Comparison of ENCODE assay signal across 9 cellular contexts in genomic region chr16:50744911-50745310, GRCh38. TPM values are rescaled to one million over a fixed set of nuclear protein-coding genes. Genes with fewer than 3 reads are reported as not detected.
A peak's percentile ranks its signal among the peaks of the same experiment; 100 is the strongest.
DNase-seq lines count a peak whose midpoint lies in the region; ATAC-seq and TF ChIP-seq lines count a peak whose summit lies in the region.
"Had no signal": no experiment of that assay in that cellular context is flagged by ENCODE, and none has a peak within 500 bp of the region (broad histone marks: within the 10 kb centered on the region; RNA-seq: fewer than 3 reads in every experiment).

No MANE protein-coding gene starts in this region.

- H3K9me3 ChIP-seq in neural cell (ENCODE audit: low read length) = no peaks in the 10 kb centered on the region

- H3K4me2 ChIP-seq in neural cell (ENCODE audit: low read length) = no peak overlapping the region

- H3F3A ChIP-seq in neural cell (ENCODE audit: insufficient read depth, low read length, poor library complexity, severe bottlenecking) = no peaks in the 10 kb centered on the region

- H3K79me2 ChIP-seq in neural cell (replicated peaks; ENCODE audit: insufficient read depth, low read length) = no peaks in the 10 kb centered on the region

- TF ChIP-seq EP300 in neural cell (conservative IDR thresholded peaks at IDR 0.05; ENCODE audit: poor library complexity, severe bottlenecking) = no peak

- H2AFZ ChIP-seq in neural cell (ENCODE audit: low read depth, low read length) = no peak overlapping the region

- H3K4me3 ChIP-seq in neural cell (ENCODE audit: low read length) = peak overlapping the region; percentile 87

- H3K27ac Mint-ChIP-seq in central memory CD8-positive, alpha-beta T cell (ENCODE audit: low read depth) = peak overlapping the region; percentile 97

- TF ChIP-seq RAD21 in neural cell (conservative IDR thresholded peaks at IDR 0.05) = no peak

- TF ChIP-seq CTCF in neural cell (IDR thresholded peaks at IDR 0.05; ENCODE audit: poor library complexity, severe bottlenecking) = no peak

- H3K27me3 ChIP-seq in neural cell (ENCODE audit: insufficient read depth, low read depth, low read length) = no peaks in the 10 kb centered on the region

- H3K9me3 Mint-ChIP-seq in central memory CD8-positive, alpha-beta T cell = no peaks in the 10 kb centered on the region

- H3K4me3 Mint-ChIP-seq in central memory CD8-positive, alpha-beta T cell = peak overlapping the region; percentile 84

- H3K27me3 Mint-ChIP-seq in central memory CD8-positive, alpha-beta T cell = no peaks in the 10 kb centered on the region

- no peak overlapping the region for H3K27ac ChIP-seq in neural cell (ENCODE audit: low read length)

- peaks cover 62% of the 10 kb centered on the region for H3K4me1 Mint-ChIP-seq in central memory CD8-positive, alpha-beta T cell

- H3K9me2 ChIP-seq in neural cell (ENCODE audit: insufficient read depth, low read length) = no peaks in the 10 kb centered on the region

- no peaks in the 10 kb centered on the region for H3K36me3 ChIP-seq in neural cell (ENCODE audit: insufficient read depth, low read length)

- H3K36me3 Mint-ChIP-seq in central memory CD8-positive, alpha-beta T cell (ENCODE audit: insufficient read depth) = peaks cover 50% of the 10 kb centered on the region

- no peak for ATAC-seq in central memory CD8-positive, alpha-beta T cell (replicated peaks; ENCODE audit: extremely low read depth, poor library complexity, severe bottlenecking)
- no peak for ATAC-seq in Right ventricle myocardium inferior

- DNase-seq in EL (peak; percentile 43), M059J (ENCODE audit: low read depth) (peak; percentile 50), NCI-H2029 treated with DMSO at 0.1 percent for 48 hours (lab: John Stamatoyannopoulos, UW) (no peak), AML-193 (lab: John Stamatoyannopoulos, UW) (no peak), dedifferentiated amniotic fluid mesenchymal stem cell (ENCODE audit: extremely low spot score) (no peak), Right ventricle myocardium inferior (ENCODE audit: missing footprints) (no peak)
- no peak for DNase-seq in central memory CD8-positive, alpha-beta T cell (ENCODE audit: low spot score in 2 of 2)
- DNase-seq: NCI-H526 had no signal

- H4K20me1 ChIP-seq in neural cell (ENCODE audit: insufficient read depth) = no peaks in the 10 kb centered on the region

- no peak overlapping the region for H3K9ac ChIP-seq in neural cell (ENCODE audit: low read length)

- intact Hi-C loops in Right ventricle myocardium inferior (cut with DNase I) = loop anchor here (5.0 to 10.0 kb wide), 3 partner anchors 48 to 380 kb away; partner anchors contain the start of gene BRD7

TF ChIP-seq in neural cell, 6 proteins besides CTCF, POLR2A, EP300 and RAD21:
- TF ChIP-seq SMC3 (conservative IDR thresholded peaks at IDR 0.05; ENCODE audit: poor library complexity) (no peak), MXI1 (conservative IDR thresholded peaks at IDR 0.05; ENCODE audit: poor library complexity, severe bottlenecking) (no peak), EZH2 (IDR thresholded peaks at IDR 0.05; ENCODE audit: borderline replicate concordance, insufficient read depth, low read length, poor library complexity, severe bottlenecking) (no peak), REST (IDR thresholded peaks at IDR 0.05; ENCODE audit: borderline replicate concordance) (no peak), TAF1 (IDR thresholded peaks at IDR 0.05; ENCODE audit: low read depth) (no peak), POLR2AphosphoS5 (IDR thresholded peaks at IDR 0.05) (no peak)
TF ChIP-seq in neural cell: peak in this region for 0.

RNA-seq across cellular contexts. Expression of gene CYLD, which starts 3.0 kb away (rescaled TPM):
- total RNA-seq in M059J (2014; rRNA removed; shearing (Covaris generic)) = 53.3 and 68.6 TPM in 2 replicates
- 26.0 and 27.6 TPM in 2 replicates for polyA plus RNA-seq in neural cell
- polyA minus RNA-seq in neural cell = 81.8 and 105 TPM in 2 replicates
- total RNA-seq in Right ventricle myocardium inferior = 27.5 TPM

RNA-seq across cellular contexts. Expression of gene NOD2, which starts 51.5 kb away (rescaled TPM):
- 0.07 and 0.34 TPM in 2 replicates for total RNA-seq in M059J (2014; rRNA removed; shearing (Covaris generic))
- polyA plus RNA-seq in neural cell = not detected in 2 replicates
- not detected in 2 replicates for polyA minus RNA-seq in neural cell
- 0.81 TPM for total RNA-seq in Right ventricle myocardium inferior

Comparison
In these comparisons a context has a peak if more than half of its experiments do, and no peak if none do; other contexts are left out.
1. DNase-seq: peak in EL (single experiment) and M059J (single experiment); none in central memory CD8-positive, alpha-beta T cell (0 of 2), NCI-H2029 treated with DMSO at 0.1 percent for 48 hours (single experiment), AML-193 (0 of 2), dedifferentiated amniotic fluid mesenchymal stem cell (single experiment) and Right ventricle myocardium inferior (single experiment).